8 cellular contexts compared by ENCODE assay signal in the genomic region with DNA sequence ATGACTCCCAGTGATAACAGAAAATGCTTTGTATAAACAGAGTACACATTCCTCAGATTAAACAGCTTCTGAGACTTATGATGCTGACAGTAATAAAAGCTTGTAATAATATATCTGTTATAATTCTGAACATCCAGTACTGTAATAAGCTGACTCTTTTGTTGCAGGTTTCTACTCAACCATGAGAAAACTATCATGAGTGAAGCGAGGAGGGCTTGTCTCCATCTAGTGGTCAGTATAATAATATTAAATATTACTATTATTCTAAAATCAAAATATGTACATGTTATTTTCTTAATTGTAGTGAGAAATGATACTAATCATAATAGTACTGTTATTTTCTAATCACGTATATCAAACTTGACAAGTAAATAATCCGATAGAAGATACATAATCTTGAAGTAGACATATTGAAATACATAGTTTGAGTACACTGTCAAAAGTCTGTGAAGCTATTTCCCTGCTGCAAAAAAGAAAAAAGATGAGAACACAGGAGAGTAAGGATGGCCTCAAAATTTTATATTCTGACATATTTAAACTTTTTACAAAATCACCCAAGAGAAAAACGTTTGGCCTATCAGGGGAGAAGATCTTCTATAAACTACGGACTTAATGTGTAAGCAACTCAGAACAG.
DNase-seq lines count a peak whose midpoint lies in the region; ATAC-seq and TF ChIP-seq lines count a peak whose summit lies in the region.

No MANE protein-coding gene starts in this region.

- TF ChIP-seq EP300 in ovary (IDR thresholded peaks at IDR 0.05) = no peak

- H3K4me3 ChIP-seq in dorsolateral prefrontal cortex (no peak overlapping the region), ovary (no peak overlapping the region)

- no peak for TF ChIP-seq POLR2A in ovary (IDR thresholded peaks at IDR 0.05)

- peak; percentile 48 to 89 (median 68) for TF ChIP-seq CTCF in dorsolateral prefrontal cortex (IDR thresholded peaks at IDR 0.05 in 54 of 56, conservative IDR thresholded peaks at IDR 0.05 in 2 of 56; ENCODE audit: low read depth in 1 of 56, partially characterized antibody in 56 of 56)
- peak; percentile 29 to 51 (median 48) for TF ChIP-seq CTCF in ovary (IDR thresholded peaks at IDR 0.05)
- no peak for TF ChIP-seq CTCF in omental fat pad (IDR thresholded peaks at IDR 0.05)

- H3K27me3 ChIP-seq in dorsolateral prefrontal cortex (peaks cover 0 to 3% (median 0%) of the 10 kb centered on the region in 45 donors), ovary (no peaks in the 10 kb centered on the region)

- H3K9me3 ChIP-seq in ovary = no peaks in the 10 kb centered on the region

- 21 to 41% (median 39%) methylated on average over 5 of the region's 5 CpGs for WGBS in ovary, 3 donors

- peak; percentile 57 for ATAC-seq in GM18868 (IDR thresholded peaks at IDR 0.05; ENCODE audit: unreplicated experiment)
- ATAC-seq in GM19397 (IDR thresholded peaks at IDR 0.05; ENCODE audit: unreplicated experiment) = no peak
- no peak for ATAC-seq in omental fat pad (ENCODE audit: low FRiP score)

- H3K4me1 ChIP-seq in ovary (ENCODE audit: insufficient read depth) = no peaks in the 10 kb centered on the region

- no peak overlapping the region for H3K27ac ChIP-seq in dorsolateral prefrontal cortex
- H3K27ac ChIP-seq in ovary = no peak overlapping the region

- DNase-seq in NCI-H460 (ENCODE audit: extremely low read depth, low read depth) (peak; percentile 11), dorsolateral prefrontal cortex (no peak), ovary (no peak), DMS79 treated with DMSO at 0.1 percent for 48 hours (lab: John Stamatoyannopoulos, UW) (no peak), NCI-H1930 (lab: John Stamatoyannopoulos, UW) (no peak), omental fat pad (ENCODE audit: low spot score) (no peak)

- intact Hi-C loops in dorsolateral prefrontal cortex (cut with DNase I) = loop anchor here (5.0 to 10.0 kb wide), 3 partner anchors 53 to 296 kb away; no protein-coding TSS in a partner anchor
- intact Hi-C loops in ovary (cut with DNase I) = loop anchor here in 2 of 4 donors (5.0 kb wide), 2 partner anchors 291 to 301 kb away; no protein-coding TSS in a partner anchor

- H3K36me3 ChIP-seq in ovary = no peaks in the 10 kb centered on the region

Comparison
In these comparisons a context has a peak if more than half of its experiments do, and no peak if none do; other contexts are left out.
1. CTCF ChIP-seq: peak in dorsolateral prefrontal cortex (56 of 56) and ovary (3 of 3); none in omental fat pad (0 of 3).